Comparison of ENCODE assay signal across 8 cellular contexts in genomic region chr1:31788138-31788824, GRCh38.
DNase-seq lines count a peak whose midpoint lies in the region; ATAC-seq and TF ChIP-seq lines count a peak whose summit lies in the region.

No MANE protein-coding gene starts in this region.

- DNase-seq in GM06990 (ENCODE audit: extremely low read depth, insufficient read length) (peak; percentile 88), NCI-H1092 treated with DMSO at 0.1 percent for 48 hours (lab: John Stamatoyannopoulos, UW) (peak; percentile 66), T1000 (lab: John Stamatoyannopoulos, UW) (peak; percentile 90), astrocyte of the cerebellum (ENCODE audit: low read depth) (peak; percentile 67), hippocampal formation (lab: John Stamatoyannopoulos, UW) (peak; percentile 91 to 92), retina (peak; percentile 97), GF-D8 (lab: John Stamatoyannopoulos, UW) (no peak)

- peak; percentile 68 for ATAC-seq in HG02571 (IDR thresholded peaks at IDR 0.05; ENCODE audit: unreplicated experiment)

- in situ Hi-C loops in astrocyte of the cerebellum (cut with HindIII; ENCODE audit: low sequenced_read_pairs) = loop anchor here (25.0 kb wide), 1 partner anchor 174 kb away; no protein-coding TSS in a partner anchor

- TF ChIP-seq CTCF in GM06990 (IDR thresholded peaks at IDR 0.05; ENCODE audit: insufficient read depth, low read length, poor library complexity, severe bottlenecking) (no peak), astrocyte of the cerebellum (IDR thresholded peaks at IDR 0.05; ENCODE audit: low read depth, low read length, missing control alignments) (no peak)

- H3K4me3 ChIP-seq in GM06990 (replicated peaks; ENCODE audit: low read depth, low read length) = peak overlapping the region; percentile 77
- peak overlapping the region; percentile 61 for H3K4me3 ChIP-seq in astrocyte of the cerebellum (ENCODE audit: low read depth, low read length)

- H3K36me3 ChIP-seq in GM06990 (ENCODE audit: control insufficient read depth, insufficient read depth, low read length) = no peaks in the 10 kb centered on the region

- H3K27me3 ChIP-seq in GM06990 (replicated peaks; ENCODE audit: control insufficient read depth, insufficient read depth, low read length) = no peaks in the 10 kb centered on the region
